ENCODE assay signal across 15 cellular contexts in the genomic region with DNA sequence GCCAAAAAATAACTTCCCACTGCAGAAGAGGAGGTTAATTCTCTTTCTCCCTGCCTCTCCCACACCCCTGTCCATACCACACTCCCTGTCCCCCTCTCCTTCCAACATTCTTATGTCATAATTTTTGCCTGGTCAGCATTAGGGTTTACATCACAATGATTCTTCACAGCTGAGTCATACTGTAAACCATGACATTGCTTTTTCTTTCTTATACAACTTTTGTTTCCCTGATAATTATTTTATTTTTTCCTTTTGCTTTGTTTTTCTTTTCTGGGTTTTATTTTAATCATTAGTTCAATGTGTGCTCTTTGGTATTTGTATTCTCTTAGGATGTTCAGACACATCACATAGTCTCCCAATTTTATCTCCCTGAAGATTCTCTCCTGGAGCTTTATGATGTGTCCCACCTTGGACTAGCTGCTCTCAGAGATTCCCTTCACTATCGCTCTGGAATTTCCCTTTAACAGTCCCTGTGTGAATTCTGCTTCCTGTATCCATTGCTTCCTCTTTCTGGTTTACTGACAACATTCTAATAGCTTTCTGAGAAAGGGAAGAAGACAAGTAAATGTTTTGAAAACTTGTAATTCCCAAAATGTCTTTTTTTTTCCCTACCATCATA.
DNase-seq lines count a peak whose midpoint lies in the region; ATAC-seq and TF ChIP-seq lines count a peak whose summit lies in the region.
"Had no signal": no experiment of that assay in that cellular context is flagged by ENCODE, and none has a peak within 500 bp of the region (broad histone marks: within the 10 kb centered on the region; RNA-seq: fewer than 3 reads in every experiment).

No MANE protein-coding gene starts in this region.

- no peaks in the 10 kb centered on the region for H3K9me3 Mint-ChIP-seq in chondrocyte (ENCODE audit: low read depth)
- H3K9me3 Mint-ChIP-seq: activated T-cell treated with anti-CD3 and anti-CD28 coated beads, Interleukin-2, amount 50 U/mL, for 72 hours had no signal

- DNase-seq in Caki2 (ENCODE audit: low read depth) (peak; percentile 69), NCI-H69 (lab: John Stamatoyannopoulos, UW) (peak; percentile 37), chondrocyte (ENCODE audit: low spot score) (no peak), mesenchymal stem cell (peak; percentile 67), COR-L47 (lab: John Stamatoyannopoulos, UW) (no peak), NCI-H345 (lab: John Stamatoyannopoulos, UW) (no peak), GF-D8 (lab: John Stamatoyannopoulos, UW) (no peak)
- DNase-seq: activated T-cell treated with anti-CD3 and anti-CD28 coated beads, Interleukin-2, amount 50 U/mL, for 72 hours; BE2C; cerebellar nuclear complex; NCI-H1694 treated with DMSO at 0.1 percent for 48 hours; RPMI8226; small intestine; WERI-Rb-1 had no signal

- no peak overlapping the region for H2BK5ac ChIP-seq in mesenchymal stem cell (ENCODE audit: low read depth, low read length, poor library complexity, severe bottlenecking)

- no peaks in the 10 kb centered on the region for H3K4me1 ChIP-seq in mesenchymal stem cell (ENCODE audit: control insufficient read depth, insufficient read depth, low read depth, low read length)
- H3K4me1 ChIP-seq: BE2C had no signal

- no peak overlapping the region for H4K91ac ChIP-seq in mesenchymal stem cell (ENCODE audit: low read length)

- no peaks in the 10 kb centered on the region for H3K9me3 ChIP-seq in mesenchymal stem cell (ENCODE audit: control insufficient read depth, low read length)
- H3K9me3 ChIP-seq: BE2C had no signal

- H3K27me3 Mint-ChIP-seq in chondrocyte (ENCODE audit: low read depth) = no peaks in the 10 kb centered on the region

- H3K23ac ChIP-seq in mesenchymal stem cell (ENCODE audit: low read length in 2 of 2) = no peak overlapping the region

- peak overlapping the region in 1 of 2 experiments; percentile 10 for H3K4me3 ChIP-seq in mesenchymal stem cell (ENCODE audit: insufficient read depth in 1 of 2, low read depth in 1 of 2, low read length in 2 of 2)

- ATAC-seq in GM18870 (IDR thresholded peaks at IDR 0.05; ENCODE audit: unreplicated experiment) = no peak
- ATAC-seq: activated T-cell treated with anti-CD3 and anti-CD28 coated beads, Interleukin-2, amount 50 U/mL, for 72 hours had no signal

- H3K14ac ChIP-seq in mesenchymal stem cell (ENCODE audit: low read length in 2 of 2) = no peak overlapping the region

- H3K36me3 Mint-ChIP-seq in chondrocyte (ENCODE audit: low read depth) = no peaks in the 10 kb centered on the region

- H3K79me1 ChIP-seq in mesenchymal stem cell (replicated peaks; ENCODE audit: low read length, poor library complexity, severe bottlenecking) = no peaks in the 10 kb centered on the region

- H3K4me2 ChIP-seq in mesenchymal stem cell (ENCODE audit: low read length, poor library complexity, severe bottlenecking) = peak overlapping the region; percentile 0

- H2AK5ac ChIP-seq in mesenchymal stem cell (ENCODE audit: low read length, severe bottlenecking) = no peak overlapping the region

- H3K9ac ChIP-seq in mesenchymal stem cell (ENCODE audit: low read length) = peak overlapping the region; percentile 70

- WGBS in mesenchymal stem cell = no CpG with 5 or more reads among the region's 1 CpG

- no peak overlapping the region for H2BK120ac ChIP-seq in mesenchymal stem cell (ENCODE audit: low read depth, low read length)

- peak overlapping the region; percentile 49 for H3K27ac Mint-ChIP-seq in chondrocyte (ENCODE audit: unreplicated experiment)
- H3K27ac Mint-ChIP-seq: activated T-cell treated with anti-CD3 and anti-CD28 coated beads, Interleukin-2, amount 50 U/mL, for 72 hours had no signal

- no peak overlapping the region for H4K8ac ChIP-seq in mesenchymal stem cell (ENCODE audit: low read length)

- no peak overlapping the region for H3K4ac ChIP-seq in mesenchymal stem cell (ENCODE audit: low read depth in 1 of 2, low read length in 2 of 2)

- no peak overlapping the region for H2BK15ac ChIP-seq in mesenchymal stem cell (ENCODE audit: low read depth, poor library complexity, severe bottlenecking)

- H3K27ac ChIP-seq in mesenchymal stem cell (ENCODE audit: low read length, poor library complexity, severe bottlenecking) = peak overlapping the region; percentile 79
- H3K27ac ChIP-seq: WERI-Rb-1 had no signal

- H3K36me3 ChIP-seq in mesenchymal stem cell (ENCODE audit: control insufficient read depth in 1 of 2, insufficient read depth in 2 of 2, low read depth in 1 of 2, low read length in 2 of 2) = no peaks in the 10 kb centered on the region
- H3K36me3 ChIP-seq: BE2C, WERI-Rb-1 had no signal

- TF ChIP-seq CTCF in chondrocyte (IDR thresholded peaks at IDR 0.05) = no peak

- no peak overlapping the region for H3K18ac ChIP-seq in mesenchymal stem cell (ENCODE audit: low read depth in 1 of 2, low read length in 2 of 2)

- no peak overlapping the region for H2BK12ac ChIP-seq in mesenchymal stem cell (ENCODE audit: low read length in 2 of 2)

- H2AFZ ChIP-seq in mesenchymal stem cell (ENCODE audit: low read depth, low read length) = no peak overlapping the region

- peaks cover 13% of the 10 kb centered on the region for H3K4me1 Mint-ChIP-seq in chondrocyte (ENCODE audit: low read depth)

- peak overlapping the region; percentile 21 for H3K4me3 Mint-ChIP-seq in chondrocyte (ENCODE audit: unreplicated experiment)
- H3K4me3 Mint-ChIP-seq: activated T-cell treated with anti-CD3 and anti-CD28 coated beads, Interleukin-2, amount 50 U/mL, for 72 hours had no signal

- H3K27me3 ChIP-seq in mesenchymal stem cell (ENCODE audit: control insufficient read depth in 1 of 2, insufficient read depth in 1 of 2, low read length in 2 of 2) = no peaks in the 10 kb centered on the region
- H3K27me3 ChIP-seq: BE2C had no signal

- in situ Hi-C loops in Caki2 (cut with HindIII; ENCODE audit: low pct_unique_long_range_greater_than_20kb, low sequenced_read_pairs) = no loop called here

Comparison
In these comparisons a context has a peak if more than half of its experiments do, and no peak if none do; other contexts are left out.
1. DNase-seq: peak in Caki2 (single experiment), NCI-H69 (single experiment) and mesenchymal stem cell (single experiment); none in chondrocyte (single experiment), COR-L47 (single experiment), NCI-H345 (single experiment) and GF-D8 (single experiment).